ENCODE assay signal across 2 cellular contexts in genomic region chr11:27514076-27514475, GRCh38.
TF ChIP-seq lines count a peak whose summit lies in the region.

No MANE protein-coding gene starts in this region.

TF ChIP-seq in liver, 16 proteins besides CTCF, POLR2A, EP300 and RAD21:
- TF ChIP-seq YY1 (IDR thresholded peaks at IDR 0.05) (no peak), EGR1 (IDR thresholded peaks at IDR 0.05; ENCODE audit: low read depth in 2 of 2) (no peak), HNF4G (IDR thresholded peaks at IDR 0.05) (no peak), JUND (IDR thresholded peaks at IDR 0.05) (no peak), FOXA1 (IDR thresholded peaks at IDR 0.05) (no peak), SP1 (IDR thresholded peaks at IDR 0.05) (peak; percentile 8), HNF4A (conservative IDR thresholded peaks at IDR 0.05) (peak in 1 of 2 donors; percentile 39), NR2F2 (IDR thresholded peaks at IDR 0.05) (no peak), ATF3 (IDR thresholded peaks at IDR 0.05) (no peak), REST (IDR thresholded peaks at IDR 0.05) (peak; percentile 30), GABPA (IDR thresholded peaks at IDR 0.05 in 1 of 2, conservative IDR thresholded peaks at IDR 0.05 in 1 of 2) (no peak), ZBTB33 (IDR thresholded peaks at IDR 0.05) (peak; percentile 50), TAF1 (conservative IDR thresholded peaks at IDR 0.05) (no peak), RXRA (IDR thresholded peaks at IDR 0.05) (peak; percentile 38 to 80)

TF ChIP-seq in HepG2, 621 proteins besides CTCF, POLR2A, EP300 and RAD21:
- no peak for TF ChIP-seq ATAD3A (CRISPR knock-in tag; IDR thresholded peaks at IDR 0.05)
- no peak for TF ChIP-seq FOXA3 (CRISPR knock-in tag; IDR thresholded peaks at IDR 0.05)
- TF ChIP-seq GMEB1 (CRISPR knock-in tag; IDR thresholded peaks at IDR 0.05; ENCODE audit: borderline replicate concordance) = no peak
- TF ChIP-seq ZBTB3 (CRISPR knock-in tag; IDR thresholded peaks at IDR 0.05; ENCODE audit: borderline replicate concordance, low read depth) = no peak
- no peak for TF ChIP-seq NCOA1 (CRISPR knock-in tag; IDR thresholded peaks at IDR 0.05)
- no peak for TF ChIP-seq RCOR2 (CRISPR knock-in tag; IDR thresholded peaks at IDR 0.05)
- TF ChIP-seq ZNF205 (CRISPR knock-in tag; IDR thresholded peaks at IDR 0.05) = no peak
- no peak for TF ChIP-seq TAF15 (IDR thresholded peaks at IDR 0.05; ENCODE audit: low read depth, low read length, poor library complexity, severe bottlenecking)
- no peak for TF ChIP-seq RFXAP (CRISPR knock-in tag; IDR thresholded peaks at IDR 0.05; ENCODE audit: borderline replicate concordance)
- TF ChIP-seq ZNF616 (CRISPR knock-in tag; IDR thresholded peaks at IDR 0.05; ENCODE audit: low read depth) = no peak
- TF ChIP-seq ZMYM3 (CRISPR knock-in tag; IDR thresholded peaks at IDR 0.05) = no peak
- no peak for TF ChIP-seq MLX (CRISPR knock-in tag; IDR thresholded peaks at IDR 0.05)
- no peak for TF ChIP-seq FOXP1 (IDR thresholded peaks at IDR 0.05)
- TF ChIP-seq FOXP1 (CRISPR knock-in tag; IDR thresholded peaks at IDR 0.05) = no peak
- no peak for TF ChIP-seq NCOA5 (CRISPR knock-in tag; IDR thresholded peaks at IDR 0.05)
- no peak for TF ChIP-seq NBN (conservative IDR thresholded peaks at IDR 0.05)
- no peak for TF ChIP-seq ZNF251 (CRISPR knock-in tag; IDR thresholded peaks at IDR 0.05)
TF ChIP-seq in HepG2: peak in this region for 0.
